ENCODE assay signal across 8 cellular contexts in genomic region chr10:70169661-70170364, GRCh38. TPM values are rescaled to one million over a fixed set of nuclear protein-coding genes. Genes with fewer than 3 reads are reported as not detected.
A peak's percentile ranks its signal among the peaks of the same experiment; 100 is the strongest.
DNase-seq lines count a peak whose midpoint lies in the region; ATAC-seq, FAIRE-seq and TF ChIP-seq lines count a peak whose summit lies in the region.

No MANE protein-coding gene starts in this region.

- H3K4me3 ChIP-seq in CD4-positive, CD25-positive, alpha-beta regulatory T cell (ENCODE audit: low read depth, low read length), result peak overlapping the region; percentile 95
- H3K4me3 ChIP-seq in PC-3 (ENCODE audit: low read length) (peak overlapping the region; percentile 81), muscle layer of duodenum (ENCODE audit: low read depth in 1 of 2, low read length in 2 of 2) (peak overlapping the region; percentile 78 to 96)

- peak in 1 of 3 donors; percentile 8 for DNase-seq in CD4-positive, CD25-positive, alpha-beta regulatory T cell
- DNase-seq in H54 (ENCODE audit: insufficient read length, low spot score) (peak; percentile 38), PC-3 (no peak), urothelium cell line (ENCODE audit: low spot score) (no peak), NCI-H128 (lab: John Stamatoyannopoulos, UW; ENCODE audit: unreplicated experiment) (no peak)
- DNase-seq in effector memory CD8-positive, alpha-beta T cell, result peak in 1 of 3 experiments; percentile 21

- H3K4me1 ChIP-seq in CD4-positive, CD25-positive, alpha-beta regulatory T cell (ENCODE audit: control insufficient read depth, insufficient read depth, low read length, poor library complexity, severe bottlenecking), result peaks cover 47% of the 10 kb centered on the region
- peaks cover 30% of the 10 kb centered on the region for H3K4me1 ChIP-seq in PC-3 (ENCODE audit: insufficient read depth, low read length)
- peaks cover 8 to 39% of the 10 kb centered on the region in 2 donors for H3K4me1 ChIP-seq in muscle layer of duodenum (ENCODE audit: control insufficient read depth in 1 of 2, insufficient read depth in 2 of 2, low read length in 2 of 2)

- peak overlapping the region; percentile 91 for H3K27ac ChIP-seq in CD4-positive, CD25-positive, alpha-beta regulatory T cell (ENCODE audit: insufficient read depth, low read length, poor library complexity, severe bottlenecking)
- H3K27ac ChIP-seq in PC-3 (ENCODE audit: low read length), result peak overlapping the region; percentile 19
- peak overlapping the region; percentile 94 for H3K27ac ChIP-seq in muscle layer of duodenum (ENCODE audit: low read length)

- H3K4me1 Mint-ChIP-seq in CD4-positive, CD25-positive, alpha-beta regulatory T cell, result peaks cover 25 to 67% (median 47%) of the 10 kb centered on the region in 4 donors
- H3K4me1 Mint-ChIP-seq in effector memory CD8-positive, alpha-beta T cell (ENCODE audit: low read depth in 2 of 2), result peaks cover 28 to 54% of the 10 kb centered on the region in 2 donors

- H3K27me3 ChIP-seq in CD4-positive, CD25-positive, alpha-beta regulatory T cell (ENCODE audit: control insufficient read depth, insufficient read depth, low read length), result no peaks in the 10 kb centered on the region
- H3K27me3 ChIP-seq in PC-3 (ENCODE audit: low read length) (no peaks in the 10 kb centered on the region), muscle layer of duodenum (ENCODE audit: low read depth, low read length) (no peaks in the 10 kb centered on the region)

- H3K27me3 Mint-ChIP-seq in CD4-positive, CD25-positive, alpha-beta regulatory T cell, result no peaks in the 10 kb centered on the region
- H3K27me3 Mint-ChIP-seq in effector memory CD8-positive, alpha-beta T cell, result no peaks in the 10 kb centered on the region

- peaks cover 12% of the 10 kb centered on the region for H3K36me3 Mint-ChIP-seq in CD4-positive, CD25-positive, alpha-beta regulatory T cell
- H3K36me3 Mint-ChIP-seq in effector memory CD8-positive, alpha-beta T cell (ENCODE audit: insufficient read depth), result peaks cover 44% of the 10 kb centered on the region

- H3K9me2 ChIP-seq in PC-3 (replicated peaks; ENCODE audit: low read length), result no peaks in the 10 kb centered on the region

- H3K9me3 Mint-ChIP-seq in CD4-positive, CD25-positive, alpha-beta regulatory T cell, result no peaks in the 10 kb centered on the region
- no peaks in the 10 kb centered on the region for H3K9me3 Mint-ChIP-seq in effector memory CD8-positive, alpha-beta T cell

- H3K4me3 Mint-ChIP-seq in CD4-positive, CD25-positive, alpha-beta regulatory T cell, result peak overlapping the region; percentile 89 to 99 (median 92)
- H3K4me3 Mint-ChIP-seq in effector memory CD8-positive, alpha-beta T cell, result peak overlapping the region; percentile 95

- peak overlapping the region; percentile 88 for H3K9ac ChIP-seq in PC-3 (ENCODE audit: low read length)

- H3K79me2 ChIP-seq in PC-3 (ENCODE audit: low read length), result peaks cover 62% of the 10 kb centered on the region

- intact Hi-C loops in PC-3 (cut with micrococcal nuclease), result loop anchor here (1.0 to 5.0 kb wide), 3 partner anchors 23 to 63 kb away; partner anchors contain the start of gene PPA1

- ATAC-seq in CD4-positive, CD25-positive, alpha-beta regulatory T cell (ENCODE audit: low read depth in 2 of 2), result peak in 1 of 2 donors; percentile 2
- ATAC-seq in PC-3 (peak; percentile 21), GM18517 (IDR thresholded peaks at IDR 0.05; ENCODE audit: unreplicated experiment) (no peak)
- peak; percentile 11 for ATAC-seq in effector memory CD8-positive, alpha-beta T cell (replicated peaks)

- no TSS peak for BruUV-seq in PC-3 (replicated peaks; lab: Mats Ljungman, UMichigan)

- H3K27ac Mint-ChIP-seq in CD4-positive, CD25-positive, alpha-beta regulatory T cell, result peak overlapping the region; percentile 91 to 95 (median 94)
- H3K27ac Mint-ChIP-seq in effector memory CD8-positive, alpha-beta T cell, result peak overlapping the region; percentile 96 to 97

- FAIRE-seq in H54 (lab: Jason Lieb, UNC) (no peak), urothelium cell line (lab: Jason Lieb, UNC) (no peak)

- 0 out of 2 replicates have a peak overlapping the region, but pooled peaks have one; percentile 11 for H2AFZ ChIP-seq in PC-3 (ENCODE audit: low read length)

- peak overlapping the region; percentile 88 for H3K4me2 ChIP-seq in PC-3 (ENCODE audit: low read length)

- TF ChIP-seq CTCF in PC-3 (conservative IDR thresholded peaks at IDR 0.05; ENCODE audit: low read depth, low read length), result no peak

- POLR2A ChIA-PET in PC-3 (lab: Charles Lee; ENCODE audit: unreplicated experiment), result interaction anchor here (0.5 to 1.5 kb wide), 9 partner anchors 21 to 723 kb away, joined by 3 to 40 read pairs (median 3); partner anchors contain the start of genes PPA1 and TYSND1

- H3F3A ChIP-seq in PC-3 (ENCODE audit: low read length, unreplicated experiment), result no peaks in the 10 kb centered on the region

- CTCF ChIA-PET in PC-3 (lab: Charles Lee), result interaction anchor here (0.5 to 1.5 kb wide), 4 partner anchors 20 to 473 kb away, joined by 3 to 19 read pairs (median 4); partner anchors contain the start of gene TYSND1

- TF ChIP-seq POLR2A in H54 (IDR thresholded peaks at IDR 0.05; ENCODE audit: low read depth, low read length), result no peak

- H3K9me3 ChIP-seq in CD4-positive, CD25-positive, alpha-beta regulatory T cell (ENCODE audit: control insufficient read depth in 2 of 2, low read length in 2 of 2), result no peaks in the 10 kb centered on the region
- H3K9me3 ChIP-seq in PC-3 (ENCODE audit: low read length) (no peaks in the 10 kb centered on the region), muscle layer of duodenum (ENCODE audit: control insufficient read depth in 1 of 2, low read length in 2 of 2) (no peaks in the 10 kb centered on the region)

- peaks cover 13% of the 10 kb centered on the region for H3K36me3 ChIP-seq in CD4-positive, CD25-positive, alpha-beta regulatory T cell (ENCODE audit: control insufficient read depth, insufficient read depth, low read length)
- H3K36me3 ChIP-seq in PC-3 (ENCODE audit: low read depth, low read length), result peaks cover 29% of the 10 kb centered on the region
- no peaks in the 10 kb centered on the region for H3K36me3 ChIP-seq in muscle layer of duodenum (ENCODE audit: control insufficient read depth in 1 of 2, insufficient read depth in 2 of 2, low read length in 2 of 2)

- peaks cover 49% of the 10 kb centered on the region for H4K20me1 ChIP-seq in PC-3 (ENCODE audit: low read length)

RNA-seq across cellular contexts. Expression of gene SAR1A, which starts 0.5 kb away (rescaled TPM):
- 108 TPM for total RNA-seq in CD4-positive, CD25-positive, alpha-beta regulatory T cell
- polyA plus RNA-seq in CD4-positive, CD25-positive, alpha-beta regulatory T cell, result 10 to 100 TPM; 14.5 to 46.4 (median 31.1) TPM
- 161 and 213 TPM in 2 replicates for total RNA-seq in PC-3 (2014; rRNA removed)

RNA-seq across cellular contexts. Expression of gene TYSND1, which starts 23.3 kb away (rescaled TPM):
- 15.2 TPM for total RNA-seq in CD4-positive, CD25-positive, alpha-beta regulatory T cell
- 10 to 100 TPM; 15.0 to 28.1 (median 20.3) TPM for polyA plus RNA-seq in CD4-positive, CD25-positive, alpha-beta regulatory T cell
- 78.2 and 87.3 TPM in 2 replicates for total RNA-seq in PC-3 (2014; rRNA removed)

RNA-seq across cellular contexts. Expression of gene AIFM2, which starts 37.2 kb away (rescaled TPM):
- 5.5 TPM for total RNA-seq in CD4-positive, CD25-positive, alpha-beta regulatory T cell
- polyA plus RNA-seq in CD4-positive, CD25-positive, alpha-beta regulatory T cell, result 1 to 10 TPM; 2.0 to 2.4 (median 2.2) TPM
- total RNA-seq in PC-3 (2014; rRNA removed), result 29.2 and 39.0 TPM in 2 replicates

Comparison
In these comparisons a context has a peak if more than half of its experiments do, and no peak if none do; other contexts are left out.
1. H3K27ac ChIP-seq: peak in every context shown above with its lines; median percentile 94 in muscle layer of duodenum; 91 in CD4-positive, CD25-positive, alpha-beta regulatory T cell; 19 in PC-3.